ENCODE assay signal across 28 cellular contexts in genomic region chr3:178422406-178422805, GRCh38.
DNase-seq lines count a peak whose midpoint lies in the region; TF ChIP-seq lines count a peak whose summit lies in the region.
"Had no signal": no experiment of that assay in that cellular context is flagged by ENCODE, and none has a peak within 500 bp of the region (broad histone marks: within the 10 kb centered on the region; RNA-seq: fewer than 3 reads in every experiment).

No MANE protein-coding gene starts in this region.

- H3F3A ChIP-seq in MM.1S (ENCODE audit: insufficient read depth, low read length), result no peaks in the 10 kb centered on the region
- H3F3A ChIP-seq in PC-9 (ENCODE audit: insufficient read depth, low read depth), result no peaks in the 10 kb centered on the region

- H3K4me3 ChIP-seq in MM.1S (ENCODE audit: low read length) (no peak overlapping the region), PC-9 (no peak overlapping the region)
- H3K4me3 ChIP-seq: breast epithelium, K562, MG63, transverse colon had no signal

- H2AFZ ChIP-seq in H9 (ENCODE audit: low read length) (no peak overlapping the region), MM.1S (ENCODE audit: low read length) (no peak overlapping the region), PC-9 (no peak overlapping the region)
- H2AFZ ChIP-seq: parathyroid adenoma had no signal

- no peak overlapping the region for H2BK5ac ChIP-seq in H9 (ENCODE audit: insufficient read length, low read length)

- H3T11ph ChIP-seq in H9 (ENCODE audit: low read length), result no peak overlapping the region

- no peak overlapping the region for H2BK120ac ChIP-seq in H9 (ENCODE audit: low read depth, low read length, poor library complexity, severe bottlenecking)

- H3K4me1 Mint-ChIP-seq in H9 (peaks cover 0 to under 1% of the 10 kb centered on the region in 2 experiments; a peak in 1 of 4 replicates), mesothelial cell of epicardium (peaks cover 4% of the 10 kb centered on the region)
- no peaks in the 10 kb centered on the region for H3K4me1 Mint-ChIP-seq in activated T-helper 2 cell treated with anti-CD3 and anti-CD28 coated beads, Interferon-gamma antibody, Interleukin-2, Interleukin-4, amounts not matched to agents 10 μg/mL and 5 μg/mL and 100 μg/mL, durations not matched to agents 14 hours and 24 hours and 36 hours (ENCODE audit: low read depth)
- H3K4me1 Mint-ChIP-seq: activated CD4-positive, alpha-beta T cell treated with anti-CD3 and anti-CD28 coated beads for 36 hours; CD14-positive monocyte; stimulated activated effector memory CD8-positive, alpha-beta T cell treated with anti-CD3 and anti-CD28 coated beads, Interleukin-12 subunit alpha, Interleukin-12 subunit beta, amount 100 ng/mL, for 72 hours had no signal

- H3K9me2 ChIP-seq in MM.1S (replicated peaks; ENCODE audit: insufficient read depth, low read length), result no peaks in the 10 kb centered on the region
- H3K9me2 ChIP-seq in PC-9 (ENCODE audit: insufficient read depth), result no peaks in the 10 kb centered on the region

- H3K27ac Mint-ChIP-seq in H9 (no peak overlapping the region), mesothelial cell of epicardium (no peak overlapping the region)
- H3K27ac Mint-ChIP-seq in activated T-helper 2 cell treated with anti-CD3 and anti-CD28 coated beads, Interferon-gamma antibody, Interleukin-2, Interleukin-4, amounts not matched to agents 10 μg/mL and 5 μg/mL and 100 μg/mL, durations not matched to agents 14 hours and 24 hours and 36 hours, result no peak overlapping the region
- H3K27ac Mint-ChIP-seq: activated CD4-positive, alpha-beta T cell treated with anti-CD3 and anti-CD28 coated beads for 36 hours; activated CD8-positive, alpha-beta T cell treated with anti-CD3 and anti-CD28 coated beads for 36 hours; activated naive CD4-positive, alpha-beta T cell treated with anti-CD3 and anti-CD28 coated beads, Interleukin-2, amount 50 U/mL, for 72 hours; CD14-positive monocyte; stimulated activated effector memory CD8-positive, alpha-beta T cell treated with anti-CD3 and anti-CD28 coated beads, Interleukin-12 subunit alpha, Interleukin-12 subunit beta, amount 100 ng/mL, for 72 hours had no signal

- H3K14ac ChIP-seq in H9 (ENCODE audit: insufficient read depth, low read length), result no peak overlapping the region

- no peak overlapping the region for H3K4me2 ChIP-seq in H9 (ENCODE audit: insufficient read depth, insufficient read length, low read length)
- H3K4me2 ChIP-seq in MM.1S (ENCODE audit: low read depth, low read length), result no peak overlapping the region
- H3K4me2 ChIP-seq in PC-9, result no peak overlapping the region

- H3K56ac ChIP-seq in H9 (ENCODE audit: insufficient read length, low read depth, low read length), result no peak overlapping the region

- H2BK15ac ChIP-seq in H9 (ENCODE audit: low read depth, low read length), result no peak overlapping the region

- no peak overlapping the region for H3K4ac ChIP-seq in H9 (ENCODE audit: low read depth, low read length)

- no peaks in the 10 kb centered on the region for H3K79me1 ChIP-seq in H9 (ENCODE audit: insufficient read depth, low read depth, low read length, poor library complexity, severe bottlenecking)

- H3K79me2 ChIP-seq in H9 (ENCODE audit: insufficient read depth, low read length) (no peaks in the 10 kb centered on the region), MM.1S (ENCODE audit: low read length) (no peaks in the 10 kb centered on the region), PC-9 (ENCODE audit: low read depth) (no peaks in the 10 kb centered on the region)
- H3K79me2 ChIP-seq: parathyroid adenoma had no signal

- no peak overlapping the region for H3K27ac ChIP-seq in H9 (ENCODE audit: insufficient read length, low read depth, low read length)
- H3K27ac ChIP-seq in MM.1S (ENCODE audit: low read length), result no peak overlapping the region
- H3K27ac ChIP-seq in PC-9, result no peak overlapping the region
- H3K27ac ChIP-seq: breast epithelium, epithelial cell of prostate, parathyroid adenoma, transverse colon had no signal

- no TSS peak for BruUV-seq in PC-9 (replicated peaks; lab: Mats Ljungman, UMichigan)

- H4K5ac ChIP-seq in H9 (ENCODE audit: insufficient read length, low read depth, low read length), result no peak overlapping the region

- H2BK12ac ChIP-seq in H9 (ENCODE audit: insufficient read length, low read depth, low read length), result no peak overlapping the region

- intact Hi-C loops in PC-9 (cut with micrococcal nuclease; ENCODE audit: unreplicated experiment), result no loop called here
- intact Hi-C loops in activated T-helper 2 cell treated with anti-CD3 and anti-CD28 coated beads, Interferon-gamma antibody, Interleukin-2, Interleukin-4, amounts not matched to agents 10 μg/mL and 5 μg/mL and 100 μg/mL, durations not matched to agents 14 hours and 24 hours and 36 hours (cut with micrococcal nuclease), result no loop called here

- H3K23me2 ChIP-seq in H9 (ENCODE audit: insufficient read length, low read depth, low read length, poor library complexity, severe bottlenecking), result no peaks in the 10 kb centered on the region

- H4K91ac ChIP-seq in H9 (ENCODE audit: insufficient read length, low read depth, low read length), result no peak overlapping the region

- CTCF ChIA-PET in PC-9 (lab: Charles Lee), result no interaction called here

- H4K20me1 ChIP-seq in H9 (ENCODE audit: control insufficient read depth, insufficient read depth, insufficient read length) (no peaks in the 10 kb centered on the region), MM.1S (ENCODE audit: insufficient read depth, low read length) (no peaks in the 10 kb centered on the region), PC-9 (ENCODE audit: insufficient read depth) (no peaks in the 10 kb centered on the region)

- peaks cover 0 to 2% of the 10 kb centered on the region in 2 experiments; a peak in 1 of 5 replicates for H3K9me3 Mint-ChIP-seq in H9
- peaks cover 7% of the 10 kb centered on the region for H3K9me3 Mint-ChIP-seq in mesothelial cell of epicardium
- no peaks in the 10 kb centered on the region for H3K9me3 Mint-ChIP-seq in activated T-helper 2 cell treated with anti-CD3 and anti-CD28 coated beads, Interferon-gamma antibody, Interleukin-2, Interleukin-4, amounts not matched to agents 10 μg/mL and 5 μg/mL and 100 μg/mL, durations not matched to agents 14 hours and 24 hours and 36 hours
- H3K9me3 Mint-ChIP-seq: activated CD8-positive, alpha-beta T cell treated with anti-CD3 and anti-CD28 coated beads for 36 hours; activated naive CD4-positive, alpha-beta T cell treated with anti-CD3 and anti-CD28 coated beads, Interleukin-2, amount 50 U/mL, for 72 hours; nephron; stimulated activated effector memory CD8-positive, alpha-beta T cell treated with anti-CD3 and anti-CD28 coated beads, Interleukin-12 subunit alpha, Interleukin-12 subunit beta, amount 100 ng/mL, for 72 hours had no signal

- POLR2A ChIA-PET in PC-9 (lab: Charles Lee; ENCODE audit: unreplicated experiment), result no interaction called here

- H3K27me3 Mint-ChIP-seq in H9 (ENCODE audit: low read depth) (no peaks in the 10 kb centered on the region), mesothelial cell of epicardium (ENCODE audit: low read depth) (no peaks in the 10 kb centered on the region)
- peaks cover 2% of the 10 kb centered on the region for H3K27me3 Mint-ChIP-seq in activated T-helper 2 cell treated with anti-CD3 and anti-CD28 coated beads, Interferon-gamma antibody, Interleukin-2, Interleukin-4, amounts not matched to agents 10 μg/mL and 5 μg/mL and 100 μg/mL, durations not matched to agents 14 hours and 24 hours and 36 hours (ENCODE audit: low read depth)

- no peak for DNase-seq in H9
- DNase-seq in MM.1S, result no peak
- no peak for DNase-seq in PC-9
- no peak for DNase-seq in mesothelial cell of epicardium (ENCODE audit: low spot score in 2 of 2, unreplicated experiment in 2 of 2)
- no peak for DNase-seq in SIG-M5 treated with dmso at 0.1 percent for 504 hours (lab: John Stamatoyannopoulos, UW; ENCODE audit: unreplicated experiment)
- no peak for DNase-seq in activated T-helper 2 cell treated with anti-CD3 and anti-CD28 coated beads, Interferon-gamma antibody, Interleukin-2, Interleukin-4, amounts not matched to agents 10 μg/mL and 5 μg/mL and 100 μg/mL, durations not matched to agents 14 hours and 24 hours and 36 hours (ENCODE audit: low spot score)
- no peak for DNase-seq in NCI-H1417 treated with DMSO at 0.1 percent for 48 hours (lab: John Stamatoyannopoulos, UW)
- DNase-seq: activated CD4-positive, alpha-beta T cell treated with anti-CD3 and anti-CD28 coated beads for 36 hours; activated CD8-positive, alpha-beta T cell treated with anti-CD3 and anti-CD28 coated beads for 36 hours; DND-41; GF-D8; left colon; MG63; NCI-H2107; NCI-H446; NK-92 treated with Interleukin-12 subunit alpha and Interleukin-12 subunit beta, amount 100 ng/mL, for 24 hours; retina; SIG-M5; SW 1271; transverse colon had no signal

- H3K9ac ChIP-seq in H9 (ENCODE audit: extremely low read depth, insufficient read length, low read length) (no peak overlapping the region), MM.1S (ENCODE audit: low read length) (no peak overlapping the region)
- H3K9ac ChIP-seq: parathyroid adenoma had no signal

- H3K27me3 ChIP-seq in H9 (ENCODE audit: insufficient read depth, low read length) (no peaks in the 10 kb centered on the region), MM.1S (replicated peaks; ENCODE audit: insufficient read depth, low read length) (no peaks in the 10 kb centered on the region), PC-9 (ENCODE audit: insufficient read depth, low read depth) (no peaks in the 10 kb centered on the region)
- H3K27me3 ChIP-seq: breast epithelium, MG63, transverse colon had no signal

- H3K9me3 ChIP-seq in H9 (ENCODE audit: control insufficient read depth, low read depth, low read length) (no peaks in the 10 kb centered on the region), MM.1S (replicated peaks; ENCODE audit: insufficient read depth, low read length) (no peaks in the 10 kb centered on the region), PC-9 (ENCODE audit: insufficient read depth, low read depth) (no peaks in the 10 kb centered on the region; the same call in 1 of the 2 replicates)
- H3K9me3 ChIP-seq: breast epithelium, MG63, transverse colon had no signal

- H2AK5ac ChIP-seq in H9 (ENCODE audit: insufficient read length, low read length), result no peak overlapping the region

- no peak overlapping the region for H3K4me3 Mint-ChIP-seq in H9
- no peak overlapping the region for H3K4me3 Mint-ChIP-seq in mesothelial cell of epicardium
- H3K4me3 Mint-ChIP-seq in activated T-helper 2 cell treated with anti-CD3 and anti-CD28 coated beads, Interferon-gamma antibody, Interleukin-2, Interleukin-4, amounts not matched to agents 10 μg/mL and 5 μg/mL and 100 μg/mL, durations not matched to agents 14 hours and 24 hours and 36 hours (ENCODE audit: low read depth), result no peak overlapping the region
- H3K4me3 Mint-ChIP-seq: activated CD4-positive, alpha-beta T cell treated with anti-CD3 and anti-CD28 coated beads for 36 hours; activated CD8-positive, alpha-beta T cell treated with anti-CD3 and anti-CD28 coated beads for 36 hours; CD14-positive monocyte; nephron; stimulated activated effector memory CD8-positive, alpha-beta T cell treated with anti-CD3 and anti-CD28 coated beads, Interleukin-12 subunit alpha, Interleukin-12 subunit beta, amount 100 ng/mL, for 72 hours had no signal

- H3K36me3 Mint-ChIP-seq in H9 (ENCODE audit: insufficient read depth in 1 of 3, low read depth in 3 of 3), result no peaks in the 10 kb centered on the region
- H3K36me3 Mint-ChIP-seq in mesothelial cell of epicardium, result no peaks in the 10 kb centered on the region
- no peaks in the 10 kb centered on the region for H3K36me3 Mint-ChIP-seq in activated T-helper 2 cell treated with anti-CD3 and anti-CD28 coated beads, Interferon-gamma antibody, Interleukin-2, Interleukin-4, amounts not matched to agents 10 μg/mL and 5 μg/mL and 100 μg/mL, durations not matched to agents 14 hours and 24 hours and 36 hours (ENCODE audit: low read depth)
- H3K36me3 Mint-ChIP-seq: activated naive CD4-positive, alpha-beta T cell treated with anti-CD3 and anti-CD28 coated beads, Interleukin-2, amount 50 U/mL, for 72 hours; CD14-positive monocyte; stimulated activated effector memory CD8-positive, alpha-beta T cell treated with anti-CD3 and anti-CD28 coated beads, Interleukin-12 subunit alpha, Interleukin-12 subunit beta, amount 100 ng/mL, for 72 hours had no signal

- no peak overlapping the region for H4K8ac ChIP-seq in H9 (replicated peaks; ENCODE audit: insufficient read length, low read depth, low read length)

- peak; percentile 31; the same call in 2 of the 3 replicates for TF ChIP-seq CTCF in H9 (conservative IDR thresholded peaks at IDR 0.05)
- peak; percentile 15 for TF ChIP-seq CTCF in MM.1S (IDR thresholded peaks at IDR 0.05; ENCODE audit: low read length)
- TF ChIP-seq CTCF in PC-9 (conservative IDR thresholded peaks at IDR 0.05), result peak; percentile 16; the same call in 1 of the 2 replicates
- peak; percentile 24 for TF ChIP-seq CTCF in mesothelial cell of epicardium (IDR thresholded peaks at IDR 0.05; ENCODE audit: unreplicated experiment)

- H3K18ac ChIP-seq in H9 (ENCODE audit: insufficient read length, low read depth, low read length), result no peak overlapping the region

- H2BK20ac ChIP-seq in H9 (ENCODE audit: low read depth, low read length, poor library complexity, severe bottlenecking), result no peak overlapping the region

- no peaks in the 10 kb centered on the region for H3K4me1 ChIP-seq in H9 (ENCODE audit: insufficient read depth, low read length)
- no peaks in the 10 kb centered on the region for H3K4me1 ChIP-seq in MM.1S (ENCODE audit: low read length)
- H3K4me1 ChIP-seq in PC-9 (replicated peaks; ENCODE audit: insufficient read depth), result no peaks in the 10 kb centered on the region
- H3K4me1 ChIP-seq: breast epithelium, parathyroid adenoma, transverse colon had no signal

- H3K36me3 ChIP-seq in MM.1S (replicated peaks; ENCODE audit: insufficient read depth, low read length), result no peaks in the 10 kb centered on the region
- no peaks in the 10 kb centered on the region for H3K36me3 ChIP-seq in PC-9 (ENCODE audit: low read depth)
- H3K36me3 ChIP-seq: breast epithelium, MG63, transverse colon had no signal

- no peak overlapping the region for H3K23ac ChIP-seq in H9 (ENCODE audit: insufficient read length, low read depth, low read length)
